Comparison of ENCODE assay signal across 8 cellular contexts in genomic region chr13:33015791-33016323, GRCh38.
A peak's percentile ranks its signal among the peaks of the same experiment; 100 is the strongest.
DNase-seq lines count a peak whose midpoint lies in the region; ATAC-seq, FAIRE-seq and TF ChIP-seq lines count a peak whose summit lies in the region.

No MANE protein-coding gene starts in this region.

- no peak overlapping the region for H3K9ac ChIP-seq in endocrine pancreas (ENCODE audit: control insufficient read depth, insufficient read depth, low read length)

- H3K27me3 ChIP-seq in HL-60 (ENCODE audit: insufficient read depth, poor library complexity, severe bottlenecking) (peaks cover 35% of the 10 kb centered on the region), endocrine pancreas (ENCODE audit: control insufficient read depth, insufficient read depth, low read length) (no peaks in the 10 kb centered on the region), neutrophil (peaks cover 94% of the 10 kb centered on the region)

- ATAC-seq in GM18517 (IDR thresholded peaks at IDR 0.05; ENCODE audit: unreplicated experiment) (peak; percentile 15), HG03097 (IDR thresholded peaks at IDR 0.05; ENCODE audit: low FRiP score, unreplicated experiment) (no peak)

- no peaks in the 10 kb centered on the region for H3K36me3 ChIP-seq in endocrine pancreas (ENCODE audit: control insufficient read depth, insufficient read depth, low read length)
- H3K36me3 ChIP-seq in neutrophil, result no peaks in the 10 kb centered on the region

- TF ChIP-seq CTCF in HL-60 (IDR thresholded peaks at IDR 0.05; ENCODE audit: insufficient read depth, low read length) (no peak), neutrophil (IDR thresholded peaks at IDR 0.05) (no peak)

- FAIRE-seq in HTR-8/SVneo (lab: Jason Lieb, UNC), result no peak

- DNase-seq in HL-60 (ENCODE audit: low read depth in 1 of 2, low spot score in 1 of 2), result no peak
- no peak for DNase-seq in germinal center (ENCODE audit: low spot score)
- no peak for DNase-seq in HTR-8/SVneo (ENCODE audit: insufficient read length, low spot score)
- DNase-seq in NOMO-1 (lab: John Stamatoyannopoulos, UW; ENCODE audit: unreplicated experiment in 2 of 2), result no peak

- H3K9me3 ChIP-seq in endocrine pancreas (ENCODE audit: control insufficient read depth, low read length) (no peaks in the 10 kb centered on the region), neutrophil (no peaks in the 10 kb centered on the region)

- peak overlapping the region; percentile 27 for H3K4me3 ChIP-seq in HL-60 (replicated peaks; ENCODE audit: insufficient read depth, low read length)
- H3K4me3 ChIP-seq in endocrine pancreas (ENCODE audit: control insufficient read depth, insufficient read depth, low read length), result peak overlapping the region; percentile 26
- peak overlapping the region; percentile 64 to 76 for H3K4me3 ChIP-seq in neutrophil (ENCODE audit: low read depth in 1 of 2, low read length in 1 of 2)

- H3K4me1 ChIP-seq in endocrine pancreas (ENCODE audit: control insufficient read depth, insufficient read depth, low read length), result peaks cover 8% of the 10 kb centered on the region
- H3K4me1 ChIP-seq in neutrophil (ENCODE audit: control insufficient read depth in 1 of 2, insufficient read depth in 1 of 2, low read depth in 1 of 2, low read length in 1 of 2), result peaks cover 24 to 26% of the 10 kb centered on the region in 2 experiments

- H3K27ac ChIP-seq in HL-60 (replicated peaks) (no peak overlapping the region), neutrophil (no peak overlapping the region)
